ENCODE assay signal across 22 cellular contexts in the genomic region with DNA sequence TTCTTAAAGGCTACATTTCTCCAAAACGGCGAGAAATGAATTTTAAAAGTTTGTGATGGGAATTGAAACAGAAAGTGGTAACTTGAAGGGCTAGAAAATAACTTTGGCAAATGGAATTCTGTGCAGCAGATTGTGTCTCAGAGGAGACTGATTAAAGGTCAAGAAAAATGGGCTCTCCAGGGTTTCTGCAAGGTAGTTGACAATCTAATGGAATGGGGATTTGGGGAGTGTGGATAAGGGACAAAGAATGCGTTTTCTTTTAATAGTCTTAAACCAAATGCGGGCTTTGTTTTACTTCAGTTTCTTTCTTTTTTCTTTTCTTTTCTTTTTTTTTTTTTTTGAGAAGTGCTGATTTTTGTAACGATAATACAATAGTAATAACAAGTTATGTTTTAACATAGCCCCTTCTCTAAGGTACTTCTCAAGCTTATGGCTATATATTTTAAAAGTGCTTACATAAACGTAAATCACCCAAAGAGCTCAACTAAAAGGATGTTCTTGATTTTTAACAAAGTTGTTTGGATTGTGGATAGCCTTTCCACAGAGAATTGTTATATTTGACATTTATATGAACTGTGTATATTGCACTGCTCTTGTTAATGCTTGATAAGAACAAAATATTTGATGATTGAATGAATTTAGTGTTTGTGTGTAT. TPM values are rescaled to one million over a fixed set of nuclear protein-coding genes. Genes with fewer than 3 reads are reported as not detected.
DNase-seq lines count a peak whose midpoint lies in the region; ATAC-seq and TF ChIP-seq lines count a peak whose summit lies in the region.
"Had no signal": no experiment of that assay in that cellular context is flagged by ENCODE, and none has a peak within 500 bp of the region (broad histone marks: within the 10 kb centered on the region; RNA-seq: fewer than 3 reads in every experiment).

No MANE protein-coding gene starts in this region.

- TF ChIP-seq CTCF in breast epithelium (IDR thresholded peaks at IDR 0.05) (no peak), MCF 10A (IDR thresholded peaks at IDR 0.05; ENCODE audit: unreplicated experiment) (no peak), foreskin fibroblast (IDR thresholded peaks at IDR 0.05; ENCODE audit: low read depth, low read length) (no peak)

- H3K36me3 Mint-ChIP-seq in MCF 10A (ENCODE audit: insufficient read depth, unreplicated experiment): peaks cover 5% of the 10 kb centered on the region
- H3K36me3 Mint-ChIP-seq: type B pancreatic cell had no signal

- no peak for TF ChIP-seq POLR2A in breast epithelium (IDR thresholded peaks at IDR 0.05)

- H3K9ac ChIP-seq in adipocyte (ENCODE audit: low read length): peak overlapping the region; percentile 36

- no peaks in the 10 kb centered on the region for H3K9me3 ChIP-seq in breast epithelium
- H3K9me3 ChIP-seq in adipocyte (ENCODE audit: control insufficient read depth, low read length): no peaks in the 10 kb centered on the region
- no peaks in the 10 kb centered on the region for H3K9me3 ChIP-seq in aorta (ENCODE audit: control insufficient read depth, low read length)
- H3K9me3 ChIP-seq: BE2C, lower lobe of right lung had no signal

- no peak overlapping the region for H3K27ac ChIP-seq in breast epithelium
- no peak overlapping the region for H3K27ac ChIP-seq in aorta (ENCODE audit: low read depth in 1 of 2, low read length in 2 of 2)
- H3K27ac ChIP-seq: lower lobe of right lung had no signal

- H3K36me3 ChIP-seq in breast epithelium (no peaks in the 10 kb centered on the region), adipocyte (ENCODE audit: control insufficient read depth, insufficient read depth, low read length, severe bottlenecking) (no peaks in the 10 kb centered on the region), aorta (ENCODE audit: control insufficient read depth in 1 of 2, insufficient read depth in 2 of 2, low read length in 1 of 2) (no peaks in the 10 kb centered on the region)
- H3K36me3 ChIP-seq: BE2C, lower lobe of right lung had no signal

- H3K4me1 Mint-ChIP-seq in MCF 10A (ENCODE audit: insufficient read depth, unreplicated experiment): no peaks in the 10 kb centered on the region

- H3K9me3 Mint-ChIP-seq in MCF 10A (ENCODE audit: unreplicated experiment): no peaks in the 10 kb centered on the region
- H3K9me3 Mint-ChIP-seq: type B pancreatic cell had no signal

- no peak overlapping the region for H3K27ac Mint-ChIP-seq in MCF 10A (ENCODE audit: low read depth, unreplicated experiment)
- H3K27ac Mint-ChIP-seq: progenitor cell of endocrine pancreas, type B pancreatic cell had no signal

- H3K27me3 Mint-ChIP-seq in MCF 10A (ENCODE audit: insufficient read depth, unreplicated experiment): no peaks in the 10 kb centered on the region
- H3K27me3 Mint-ChIP-seq: progenitor cell of endocrine pancreas, type B pancreatic cell had no signal

- H3K4me1 ChIP-seq in breast epithelium (no peaks in the 10 kb centered on the region), adipocyte (ENCODE audit: control insufficient read depth, insufficient read depth, low read length) (peaks cover 12% of the 10 kb centered on the region), aorta (ENCODE audit: control insufficient read depth in 1 of 2, insufficient read depth in 2 of 2, low read length in 2 of 2) (no peaks in the 10 kb centered on the region)
- H3K4me1 ChIP-seq: BE2C, lower lobe of right lung had no signal

- 17 to 32% methylated on average over 6 of the region's 6 CpGs for WGBS in aorta, 2 donors

- DNase-seq in breast epithelium (ENCODE audit: low spot score in 2 of 2): no peak
- DNase-seq in MCF 10A (ENCODE audit: unreplicated experiment): no peak
- peak; percentile 39 for DNase-seq in adipocyte (ENCODE audit: low read depth)
- peak in 1 of 2 donors; percentile 9 for DNase-seq in foreskin fibroblast
- no peak for DNase-seq in aorta
- no peak for DNase-seq in activated CD8-positive, alpha-beta memory T cell treated with anti-CD3 and anti-CD28 coated beads, Interleukin-2, amount 50 U/mL, for 48 hours
- DNase-seq: 8988T; activated CD4-positive, alpha-beta T cell treated with anti-CD3 and anti-CD28 coated beads, Interleukin-2, amount 50 U/mL, for 1 hour; activated effector memory CD4-positive, alpha-beta T cell treated with Interleukin-2 at 50 U/mL for 16 hours; BE2C; effector memory CD4-positive, alpha-beta T cell; kidney; lower lobe of right lung; NCI-H1105 treated with DMSO at 0.1 percent for 48 hours; NCI-H2029 treated with DMSO at 0.1 percent for 48 hours; OCI-M1; T-helper 9 cell had no signal

- CTCF ChIA-PET in MCF 10A (lab: Yijun Ruan, JAX): interaction anchor here (2.1 to 2.3 kb wide), 2 partner anchors 81 to 557 kb away, joined by 9 read pairs; no protein-coding TSS in a partner anchor

- no peak overlapping the region for H3K4me3 Mint-ChIP-seq in MCF 10A (ENCODE audit: unreplicated experiment)
- H3K4me3 Mint-ChIP-seq: type B pancreatic cell had no signal

- POLR2A ChIA-PET in MCF 10A (lab: Yijun Ruan, JAX): interaction anchor here (0.8 kb wide), 1 partner anchor 9 kb away, joined by 3 read pairs; no protein-coding TSS in a partner anchor

- intact Hi-C loops in breast epithelium (cut with DNase I; ENCODE audit: low total_unique reads): no loop called here
- intact Hi-C loops in MCF 10A (cut with micrococcal nuclease): no loop called here
- intact Hi-C loops in aorta (cut with DNase I): loop anchor here (10.0 kb wide), 1 partner anchor 556 kb away; no protein-coding TSS in a partner anchor

- BruUV-seq in MCF 10A (replicated peaks; lab: Mats Ljungman, UMichigan): no TSS peak

- H3K4me3 ChIP-seq in breast epithelium (peak overlapping the region; percentile 2 to 46 (median 4)), adipocyte (ENCODE audit: low read length) (peak overlapping the region; percentile 80), foreskin fibroblast (ENCODE audit: low read depth in 1 of 2, low read length in 2 of 2) (peak overlapping the region; percentile 35 to 43), aorta (ENCODE audit: low read length in 2 of 2) (peak overlapping the region; percentile 1 to 41)
- H3K4me3 ChIP-seq: lower lobe of right lung had no signal

- no peaks in the 10 kb centered on the region for H3K27me3 ChIP-seq in breast epithelium
- H3K27me3 ChIP-seq in adipocyte (replicated peaks; ENCODE audit: control insufficient read depth, insufficient read depth, low read length): no peaks in the 10 kb centered on the region
- H3K27me3 ChIP-seq in aorta (ENCODE audit: control insufficient read depth in 1 of 2, insufficient read depth in 2 of 2, low read length in 1 of 2): no peaks in the 10 kb centered on the region
- H3K27me3 ChIP-seq: BE2C had no signal

- no peak for ATAC-seq in aorta (ENCODE audit: low FRiP score)
- no peak for ATAC-seq in HG03520 (IDR thresholded peaks at IDR 0.05; ENCODE audit: unreplicated experiment)
- no peak for ATAC-seq in GM19463 (IDR thresholded peaks at IDR 0.05; ENCODE audit: unreplicated experiment)
- ATAC-seq: esophagus mucosa, lower lobe of right lung had no signal

RNA-seq across cellular contexts. Expression of gene CAMKMT, which starts 36.6 kb away (rescaled TPM):
- total RNA-seq in breast epithelium (10 to 100 TPM in 2 of 3 donors, 1 to 10 TPM in 1; 6.4 to 11.8 (median 10.5) TPM), MCF 10A (2022) (9.9 and 14.4 TPM in 2 replicates), aorta (10 to 100 TPM; 14.1 to 15.2 TPM)
- polyA plus RNA-seq in aorta: 1 to 10 TPM; 3.1 to 9.8 TPM

RNA-seq across cellular contexts. Expression of gene PREPL, which starts 37.1 kb away (rescaled TPM):
- total RNA-seq in breast epithelium: 10 to 100 TPM; 29.4 to 76.5 (median 51.1) TPM
- total RNA-seq in MCF 10A (2022): 53.0 and 70.0 TPM in 2 replicates
- total RNA-seq in aorta: 10 to 100 TPM; 49.8 to 60.3 TPM
- polyA plus RNA-seq in aorta: 10 to 100 TPM; 17.2 to 32.4 TPM

Comparison
In these comparisons a context has a peak if more than half of its experiments do, and no peak if none do; other contexts are left out.
1. H3K4me3 ChIP-seq: peak in every context shown above with its lines; median percentile 80 in adipocyte; 39 in foreskin fibroblast; 21 in aorta; 4 in breast epithelium.
2. intact Hi-C loops: an anchor here in aorta (10.0 kb wide); none called in breast epithelium and MCF 10A.